In genomic region chr1:1100296-1100695, GRCh38 we compare ENCODE assay signal across 15 cellular contexts. TPM values are rescaled to one million over a fixed set of nuclear protein-coding genes. Genes with fewer than 3 reads are reported as not detected.
"Had no signal": no experiment of that assay in that cellular context is flagged by ENCODE, and none has a peak within 500 bp of the region (broad histone marks: within the 10 kb centered on the region; RNA-seq: fewer than 3 reads in every experiment).

No MANE protein-coding gene starts in this region.

- ATAC-seq: effector memory CD8-positive, alpha-beta T cell; gastrocnemius medialis; lower lobe of right lung; pancreas; WTC11 had no signal

- DNase-seq: activated effector memory CD4-positive, alpha-beta T cell treated with anti-CD3 and anti-CD28 coated beads, Interleukin-2, amount 50 U/mL, for 16 hours; caudate nucleus; cortex of kidney; effector memory CD8-positive, alpha-beta T cell; gastrocnemius medialis; kidney glomerular epithelial cell; lower lobe of right lung; stimulated activated CD4-positive, alpha-beta T cell treated with anti-CD3 and anti-CD28 coated beads, Interleukin-4, amount 100 ng/mL, for 4 hours; thyroid gland had no signal

- H3K9me3 ChIP-seq: gastrocnemius medialis, lower lobe of right lung, pancreas, thyroid gland had no signal

- H3K27ac Mint-ChIP-seq: neural progenitor cell, WTC11 had no signal

- H3K4me1 Mint-ChIP-seq: neural progenitor cell, WTC11 had no signal

- H3K36me3 ChIP-seq: gastrocnemius medialis, lower lobe of right lung, neural progenitor cell, pancreas, thyroid gland had no signal

- H3K27me3 ChIP-seq: gastrocnemius medialis, neural progenitor cell, pancreas, thyroid gland had no signal

- H3K4me3 ChIP-seq: gastrocnemius medialis, lower lobe of right lung, neural progenitor cell, pancreas, thyroid gland had no signal

- H3K27ac ChIP-seq: epithelial cell of prostate, gastrocnemius medialis, lower lobe of right lung, neural progenitor cell, pancreas, thyroid gland had no signal

- H3K4me1 ChIP-seq: gastrocnemius medialis, lower lobe of right lung, neural progenitor cell, pancreas, thyroid gland had no signal

- H3K4me3 Mint-ChIP-seq: effector memory CD8-positive, alpha-beta T cell; neural progenitor cell; WTC11 had no signal

RNA-seq across cellular contexts. Expression of gene RNF223, which starts 26.2 kb away (rescaled TPM):
- total RNA-seq: gastrocnemius medialis, renal cortical epithelial cell, skeletal muscle tissue, thyroid gland, WTC11 had no signal
